In the genomic region with DNA sequence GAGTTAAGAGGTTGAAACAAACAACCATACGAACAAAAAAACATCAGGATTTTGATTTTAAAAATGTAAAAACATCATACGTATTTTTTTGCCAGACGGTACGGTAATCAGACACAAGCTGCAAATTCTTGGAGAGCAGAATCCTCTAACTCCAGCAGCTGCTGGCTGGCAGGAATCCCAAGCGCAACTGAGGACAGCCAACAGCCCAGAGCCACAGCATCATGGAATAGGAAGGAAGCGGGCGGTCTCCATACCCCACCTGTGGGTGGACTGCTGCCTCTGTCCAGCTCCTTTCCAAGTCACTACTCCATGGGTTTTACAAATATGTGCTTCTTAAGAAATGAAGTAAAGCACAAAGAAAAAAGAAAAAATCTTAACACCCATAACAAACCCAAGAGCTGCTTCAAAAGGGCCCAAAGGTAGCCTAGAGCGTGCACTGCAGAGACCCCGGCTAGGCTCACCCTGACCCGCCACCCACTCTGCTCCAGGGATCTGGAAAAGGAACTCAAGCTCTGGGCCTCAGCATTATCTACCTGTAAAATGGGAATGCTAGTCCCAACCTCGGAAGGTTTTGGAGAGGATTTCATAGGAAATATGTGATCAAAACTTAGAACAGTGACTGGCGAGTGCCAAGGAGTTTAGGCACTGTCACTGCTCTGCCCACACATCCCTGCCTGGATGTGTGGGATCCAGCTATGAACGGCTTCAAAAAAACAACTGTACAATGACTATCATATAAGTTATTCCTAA, we compare ENCODE assay signal across 29 cellular contexts. TPM values are rescaled to one million over a fixed set of nuclear protein-coding genes. Genes with fewer than 3 reads are reported as not detected.
DNase-seq lines count a peak whose midpoint lies in the region; ATAC-seq, FAIRE-seq and TF ChIP-seq lines count a peak whose summit lies in the region.
"Had no signal": no experiment of that assay in that cellular context is flagged by ENCODE, and none has a peak within 500 bp of the region (broad histone marks: within the 10 kb centered on the region; RNA-seq: fewer than 3 reads in every experiment).

No MANE protein-coding gene starts in this region.

- dilution Hi-C loops in IMR-90 (cut with HindIII; ENCODE audit: low sequenced_read_pairs, unreplicated experiment): no loop called here

- no peaks in the 10 kb centered on the region for H3K27me3 ChIP-seq in IMR-90 (ENCODE audit: control insufficient read depth, insufficient read depth, low read length)
- H3K27me3 ChIP-seq in HepG2 (ENCODE audit: control insufficient read depth in 1 of 2, insufficient read depth in 2 of 2, low read length in 2 of 2): no peaks in the 10 kb centered on the region
- H3K27me3 ChIP-seq in psoas muscle (ENCODE audit: insufficient read depth in 3 of 3, low read length in 2 of 3): no peaks in the 10 kb centered on the region
- H3K27me3 ChIP-seq: BE2C, tibial nerve had no signal

- H4K91ac ChIP-seq in IMR-90 (ENCODE audit: insufficient read depth, low read depth, low read length): no peak overlapping the region

- H3K9ac ChIP-seq in IMR-90 (ENCODE audit: low read depth, low read length) (no peak overlapping the region), HepG2 (ENCODE audit: insufficient read depth, low read depth, low read length) (no peak overlapping the region)

- POLR2A ChIA-PET in IMR-90 (lab: Charles Lee; ENCODE audit: unreplicated experiment): no interaction called here
- POLR2A ChIA-PET in HepG2 (lab: Yijun Ruan, JAX): no interaction called here

- H3K56ac ChIP-seq in IMR-90 (ENCODE audit: extremely low read depth, insufficient read depth, low read length): no peak overlapping the region

- H3K9me3 ChIP-seq in IMR-90 (ENCODE audit: control insufficient read depth, insufficient read depth, low read length): no peaks in the 10 kb centered on the region
- H3K9me3 ChIP-seq in HepG2 (ENCODE audit: low read length): no peaks in the 10 kb centered on the region
- no peaks in the 10 kb centered on the region for H3K9me3 ChIP-seq in psoas muscle
- H3K9me3 ChIP-seq: BE2C, tibial nerve had no signal

- intact Hi-C loops in IMR-90 (cut with micrococcal nuclease) (no loop called here), HepG2 (cut with micrococcal nuclease; ENCODE audit: unreplicated experiment) (no loop called here), psoas muscle (cut with DNase I) (no loop called here)
- intact Hi-C loops in activated T-helper 2 cell treated with anti-CD3 and anti-CD28 coated beads, Interferon-gamma antibody, Interleukin-2, Interleukin-4, amounts not matched to agents 10 μg/mL and 5 μg/mL and 100 μg/mL, durations not matched to agents 14 hours and 24 hours and 36 hours (cut with micrococcal nuclease): no loop called here

- no peaks in the 10 kb centered on the region for H3K27me3 Mint-ChIP-seq in activated T-helper 2 cell treated with anti-CD3 and anti-CD28 coated beads, Interferon-gamma antibody, Interleukin-2, Interleukin-4, amounts not matched to agents 10 μg/mL and 5 μg/mL and 100 μg/mL, durations not matched to agents 14 hours and 24 hours and 36 hours (ENCODE audit: low read depth)
- H3K27me3 Mint-ChIP-seq: T-cell had no signal

- H3K14ac ChIP-seq in IMR-90 (replicated peaks; ENCODE audit: low read depth, low read length): no peak overlapping the region

- whole genome bisulfite sequencing in IMR-90 (ENCODE audit: extremely low coverage in 2 of 2, insufficient read length in 1 of 2), 2 experiments: no CpG with 5 or more reads among the region's 13 CpGs
- WGBS in HepG2 (ENCODE audit: low lambda C conversion rate): 98% methylated on average over 13 of the region's 13 CpGs
- 42 to 50% (median 49%) methylated on average over 13 of the region's 13 CpGs for WGBS in psoas muscle, 3 donors

- H2BK120ac ChIP-seq in IMR-90 (ENCODE audit: low read depth, low read length): no peak overlapping the region

- H2AK5ac ChIP-seq in IMR-90 (ENCODE audit: low read depth, low read length): no peak overlapping the region

- no peak overlapping the region for H3K27ac ChIP-seq in IMR-90 (ENCODE audit: insufficient read depth, low read length)
- no peak overlapping the region for H3K27ac ChIP-seq in HepG2 (ENCODE audit: extremely low read length, insufficient read depth, low read length)
- no peak overlapping the region for H3K27ac ChIP-seq in psoas muscle
- H3K27ac ChIP-seq: epithelial cell of prostate, tibial nerve had no signal

- TF ChIP-seq CTCF in IMR-90 (conservative IDR thresholded peaks at IDR 0.05; ENCODE audit: low read depth, low read length) (no peak), fibroblast of the aortic adventitia (IDR thresholded peaks at IDR 0.05; ENCODE audit: insufficient read depth, low read length) (no peak), HepG2 (CRISPR knock-in tag; IDR thresholded peaks at IDR 0.05) (no peak), psoas muscle (IDR thresholded peaks at IDR 0.05) (no peak)

- DNase-seq in IMR-90 (peak; percentile 15), fibroblast of the aortic adventitia (ENCODE audit: low read depth) (peak; percentile 13), HepG2 (ENCODE audit: low spot score) (no peak), psoas muscle (peak; percentile 40 to 80), HuH-7.5 (ENCODE audit: low spot score) (no peak), NOMO-1 (lab: John Stamatoyannopoulos, UW; ENCODE audit: unreplicated experiment in 2 of 2) (no peak)
- no peak for DNase-seq in activated T-helper 2 cell treated with anti-CD3 and anti-CD28 coated beads, Interferon-gamma antibody, Interleukin-2, Interleukin-4, amounts not matched to agents 10 μg/mL and 5 μg/mL and 100 μg/mL, durations not matched to agents 14 hours and 24 hours and 36 hours (ENCODE audit: low spot score)
- DNase-seq: activated CD4-positive, alpha-beta T cell treated with anti-CD3 and anti-CD28 coated beads for 48 hours; activated naive CD4-positive, alpha-beta T cell treated with anti-CD3 and anti-CD28 coated beads for 36 hours; amniotic stem cell; BE2C; COR-L47; DMS79 treated with DMSO at 0.1 percent for 48 hours; natural killer cell; NCI-H1930; NCI-H2227 treated with DMSO at 0.1 percent for 48 hours; SIG-M5; stimulated activated CD4-positive, alpha-beta T cell treated with anti-CD3 and anti-CD28 coated beads, Interleukin-4, amount 100 ng/mL, for 1 hour; stimulated activated naive CD8-positive, alpha-beta T cell treated with anti-CD3 and anti-CD28 coated beads, Interleukin-15, Interleukin-2, amounts not matched to agents 100 U/mL and 50 U/mL, for 24 hours had no signal

- no peak overlapping the region for H2BK15ac ChIP-seq in IMR-90 (ENCODE audit: low read depth, low read length)

- H4K20me1 ChIP-seq in IMR-90 (ENCODE audit: insufficient read depth, low read length): peaks cover 5% of the 10 kb centered on the region; the same call in 1 of the 2 replicates
- H4K20me1 ChIP-seq in HepG2 (ENCODE audit: insufficient read depth, low read length): 0 out of 2 replicates have a peak, but pooled peaks cover 3% of the 10 kb centered on the region

- no peak overlapping the region for H3K27ac Mint-ChIP-seq in activated T-helper 2 cell treated with anti-CD3 and anti-CD28 coated beads, Interferon-gamma antibody, Interleukin-2, Interleukin-4, amounts not matched to agents 10 μg/mL and 5 μg/mL and 100 μg/mL, durations not matched to agents 14 hours and 24 hours and 36 hours
- H3K27ac Mint-ChIP-seq: activated naive CD4-positive, alpha-beta T cell treated with anti-CD3 and anti-CD28 coated beads for 36 hours; natural killer cell; T-cell had no signal

- H3K36me3 Mint-ChIP-seq in activated T-helper 2 cell treated with anti-CD3 and anti-CD28 coated beads, Interferon-gamma antibody, Interleukin-2, Interleukin-4, amounts not matched to agents 10 μg/mL and 5 μg/mL and 100 μg/mL, durations not matched to agents 14 hours and 24 hours and 36 hours (ENCODE audit: low read depth): peaks cover 9% of the 10 kb centered on the region
- H3K36me3 Mint-ChIP-seq: natural killer cell had no signal

- H3K79me1 ChIP-seq in IMR-90 (ENCODE audit: low read depth in 1 of 2, low read length in 2 of 2): peaks cover 0 to 5% of the 10 kb centered on the region in 2 experiments; a peak in 3 of 4 replicates

- H3K4me1 ChIP-seq in IMR-90 (ENCODE audit: control insufficient read depth, insufficient read depth, low read length) (peaks cover 7% of the 10 kb centered on the region), HepG2 (ENCODE audit: insufficient read depth, low read length) (peaks cover 17% of the 10 kb centered on the region), psoas muscle (peaks cover 13% of the 10 kb centered on the region)
- H3K4me1 ChIP-seq: BE2C, tibial nerve had no signal

- H3K36me3 ChIP-seq in IMR-90 (ENCODE audit: control insufficient read depth, insufficient read depth, low read length): no peaks in the 10 kb centered on the region
- H3K36me3 ChIP-seq in HepG2 (replicated peaks in 1 of 2; ENCODE audit: control insufficient read depth in 1 of 2, insufficient read depth in 2 of 2, low read length in 2 of 2): peaks cover 11 to 37% of the 10 kb centered on the region in 2 experiments; a peak in 4 of 5 replicates
- peaks cover 3 to 54% of the 10 kb centered on the region in 2 donors for H3K36me3 ChIP-seq in psoas muscle (ENCODE audit: insufficient read depth in 1 of 2, low read depth in 1 of 2)
- H3K36me3 ChIP-seq: BE2C had no signal

- ATAC-seq in IMR-90 (ENCODE audit: low read depth): no peak
- ATAC-seq in HepG2: no peak
- ATAC-seq in psoas muscle: peak in 3 of 4 donors; percentile 31 to 54 (median 47)
- no peak for ATAC-seq in HG02678 (IDR thresholded peaks at IDR 0.05; ENCODE audit: unreplicated experiment)
- ATAC-seq: GM12878; HCT116; natural killer cell; stimulated activated naive CD8-positive, alpha-beta T cell treated with anti-CD3 and anti-CD28 coated beads, Interleukin-15, Interleukin-2, amounts not matched to agents 100 U/mL and 50 U/mL, for 24 hours; T-cell had no signal

- no peak overlapping the region for H4K8ac ChIP-seq in IMR-90 (ENCODE audit: low read depth in 2 of 2, low read length in 2 of 2)

- no peak overlapping the region for H2AK9ac ChIP-seq in IMR-90 (replicated peaks; ENCODE audit: low read depth, low read length, poor library complexity)

- no peak overlapping the region for H2BK5ac ChIP-seq in IMR-90 (ENCODE audit: low read depth, low read length, poor library complexity, severe bottlenecking)

- no peak overlapping the region for H3K18ac ChIP-seq in IMR-90 (ENCODE audit: low read depth, low read length)

- H3K79me2 ChIP-seq in HepG2 (ENCODE audit: insufficient read depth, low read length): no peaks in the 10 kb centered on the region

- no peak overlapping the region for H3K4me2 ChIP-seq in IMR-90 (ENCODE audit: low read depth, low read length)
- no peak overlapping the region for H3K4me2 ChIP-seq in HepG2 (ENCODE audit: low read depth, low read length)

- no peak for FAIRE-seq in HepG2 (lab: Jason Lieb, UNC)
- FAIRE-seq: A204.1, frontal cortex, TTC549 had no signal

- no peak overlapping the region for H3K4ac ChIP-seq in IMR-90 (ENCODE audit: low read depth, low read length)

- TF ChIP-seq EP300 in HepG2 (IDR thresholded peaks at IDR 0.05; ENCODE audit: low read depth in 2 of 2, low read length in 2 of 2) (no peak), HepG2 (CRISPR knock-in tag; IDR thresholded peaks at IDR 0.05; ENCODE audit: borderline replicate concordance) (no peak)

- no peak overlapping the region for H3K4me3 Mint-ChIP-seq in activated T-helper 2 cell treated with anti-CD3 and anti-CD28 coated beads, Interferon-gamma antibody, Interleukin-2, Interleukin-4, amounts not matched to agents 10 μg/mL and 5 μg/mL and 100 μg/mL, durations not matched to agents 14 hours and 24 hours and 36 hours (ENCODE audit: low read depth)
- H3K4me3 Mint-ChIP-seq: activated naive CD4-positive, alpha-beta T cell treated with anti-CD3 and anti-CD28 coated beads for 36 hours; natural killer cell; T-cell had no signal

- CTCF ChIA-PET in IMR-90 (lab: Yijun Ruan, JAX): no interaction called here
- CTCF ChIA-PET in HepG2 (lab: Yijun Ruan, JAX; ENCODE audit: low intra/inter-chr PET ratio, low total read pairs): no interaction called here

- in situ Hi-C loops in IMR-90 (cut with MboI; ENCODE audit: low sequenced_read_pairs) (no loop called here), HepG2 (cut with HindIII; ENCODE audit: extremely low pct_ligation_motif_present, low pct_unique_long_range_greater_than_20kb) (no loop called here)

- no peak overlapping the region for H3K23ac ChIP-seq in IMR-90 (ENCODE audit: low read depth, low read length)

- TF ChIP-seq POLR2A in IMR-90 (IDR thresholded peaks at IDR 0.05; ENCODE audit: low read depth, low read length) (no peak), HepG2 (IDR thresholded peaks at IDR 0.05; ENCODE audit: insufficient read depth in 1 of 2, low read depth in 2 of 2, low read length in 2 of 2) (no peak)

- no peak overlapping the region for H4K5ac ChIP-seq in IMR-90 (ENCODE audit: low read depth, low read length)

- H2BK20ac ChIP-seq in IMR-90 (ENCODE audit: low read depth, low read length): no peak overlapping the region

- no peak for TF ChIP-seq RAD21 in IMR-90 (IDR thresholded peaks at IDR 0.05; ENCODE audit: low read length)
- TF ChIP-seq RAD21 in HepG2 (CRISPR knock-in tag; IDR thresholded peaks at IDR 0.05): no peak

- H3K9me1 ChIP-seq in IMR-90 (ENCODE audit: insufficient read depth, low read length): peaks cover 13% of the 10 kb centered on the region; the same call in 1 of the 2 replicates

- peaks cover 2% of the 10 kb centered on the region for H3K4me1 Mint-ChIP-seq in activated T-helper 2 cell treated with anti-CD3 and anti-CD28 coated beads, Interferon-gamma antibody, Interleukin-2, Interleukin-4, amounts not matched to agents 10 μg/mL and 5 μg/mL and 100 μg/mL, durations not matched to agents 14 hours and 24 hours and 36 hours (ENCODE audit: low read depth)

- H3K4me3 ChIP-seq in IMR-90 (ENCODE audit: insufficient read depth, low read depth, low read length) (no peak overlapping the region), fibroblast of the aortic adventitia (ENCODE audit: low read depth, low read length) (no peak overlapping the region), HepG2 (replicated peaks in 1 of 3; ENCODE audit: insufficient read depth in 1 of 3, low read depth in 2 of 3, low read length in 3 of 3) (no peak overlapping the region), psoas muscle (no peak overlapping the region)
- H3K4me3 ChIP-seq: GM12878, tibial nerve had no signal

- no peak overlapping the region for H2AFZ ChIP-seq in IMR-90 (replicated peaks; ENCODE audit: low read length, poor library complexity)
- no peak overlapping the region for H2AFZ ChIP-seq in HepG2 (ENCODE audit: low read length)

- no TSS peak for BruUV-seq in IMR-90 (replicated peaks; lab: Mats Ljungman, UMichigan)
- BruUV-seq in HepG2 (replicated peaks; lab: Mats Ljungman, UMichigan): no TSS peak

- H3K9me3 Mint-ChIP-seq in activated T-helper 2 cell treated with anti-CD3 and anti-CD28 coated beads, Interferon-gamma antibody, Interleukin-2, Interleukin-4, amounts not matched to agents 10 μg/mL and 5 μg/mL and 100 μg/mL, durations not matched to agents 14 hours and 24 hours and 36 hours: no peaks in the 10 kb centered on the region
- H3K9me3 Mint-ChIP-seq: activated naive CD4-positive, alpha-beta T cell treated with anti-CD3 and anti-CD28 coated beads for 36 hours; natural killer cell; T-cell had no signal

RNA-seq across cellular contexts. Expression of a gene that starts 33.4 kb away (rescaled TPM):
- 13.1 and 14.3 TPM in 2 replicates for total RNA-seq in IMR-90 (2012; rRNA removed)
- polyA plus RNA-seq in IMR-90 (2012; rRNA removed): 11.5 and 12.2 TPM in 2 replicates
- 7.3 and 7.8 TPM in 2 replicates for polyA plus RNA-seq in IMR-90 (2012; cell fraction: cytosol; rRNA removed)
- polyA plus RNA-seq in IMR-90 (2012; cell fraction: nucleus; rRNA removed; ENCODE audit: low replicate concordance): 24.3 and 25.6 TPM in 2 replicates
- total RNA-seq in fibroblast of the aortic adventitia (ENCODE audit: low replicate concordance): 9.2 and 26.7 TPM in 2 replicates
- 14.7 and 21.2 TPM in 2 replicates for total RNA-seq in HepG2 (2016; rRNA removed; fragmentation: Illumina TruSeq; extraction: Trizol)
- total RNA-seq in HepG2 (2016; cell fraction: cytosol; rRNA removed; fragmentation: Illumina TruSeq; extraction: Trizol; ENCODE audit: low read depth): 3.8 and 5.1 TPM in 2 replicates
- 14.1 and 20.6 TPM in 2 replicates for total RNA-seq in HepG2 (2016; cell fraction: insoluble cytoplasmic fraction; rRNA removed; fragmentation: Illumina TruSeq; extraction: Trizol)
- 8.3 and 8.6 TPM in 2 replicates for total RNA-seq in HepG2 (2016; cell fraction: membrane; rRNA removed; fragmentation: Illumina TruSeq; extraction: Trizol)
- total RNA-seq in HepG2 (2016; cell fraction: nucleus; rRNA removed; fragmentation: Illumina TruSeq; extraction: Trizol): 34.2 and 37.1 TPM in 2 replicates
- 17.6 and 22.1 TPM in 2 replicates for polyA plus RNA-seq in HepG2 (2011; rRNA removed)
- polyA plus RNA-seq in HepG2 (2011; cell fraction: cytosol; rRNA removed): 11.0 and 12.5 TPM in 2 replicates
- 66.1 and 66.9 TPM in 2 replicates for polyA plus RNA-seq in HepG2 (2011; cell fraction: nucleus; rRNA removed)
- 15.7 and 19.2 TPM in 2 replicates for polyA plus RNA-seq in HepG2 (2012)
- polyA plus RNA-seq in HepG2 (2016; cell fraction: cytosol; fragmentation: Illumina TruSeq; extraction: Trizol; ENCODE audit: low read depth): 1.2 TPM in 2 replicates
- 9.6 and 12.3 TPM in 2 replicates for polyA plus RNA-seq in HepG2 (2016; cell fraction: insoluble cytoplasmic fraction; fragmentation: Illumina TruSeq; extraction: Trizol; ENCODE audit: low read depth)
- polyA plus RNA-seq in HepG2 (2016; cell fraction: membrane; fragmentation: Illumina TruSeq; extraction: Trizol; ENCODE audit: low read depth): 2.8 TPM in 2 replicates
- 46.7 and 52.0 TPM in 2 replicates for polyA plus RNA-seq in HepG2 (2016; cell fraction: nucleus; fragmentation: Illumina TruSeq; extraction: Trizol; ENCODE audit: insufficient read depth, low read depth)
- 30.7 and 49.9 TPM in 2 replicates for polyA minus RNA-seq in HepG2 (2011; rRNA and poly(A)+ RNA removed; ENCODE audit: low replicate concordance)
- 19.2 and 20.2 TPM in 2 replicates for polyA minus RNA-seq in HepG2 (2011; cell fraction: cytosol; rRNA and poly(A)+ RNA removed)
- polyA minus RNA-seq in HepG2 (2011; cell fraction: nucleus; rRNA and poly(A)+ RNA removed): 69.8 and 75.6 TPM in 2 replicates
- total RNA-seq in psoas muscle: 10 to 100 TPM; 30.3 to 39.5 (median 35.9) TPM
- polyA plus RNA-seq in psoas muscle: 10 to 100 TPM; 10.6 to 20.8 (median 16.8) TPM
- total RNA-seq in activated T-helper 2 cell treated with anti-CD3 and anti-CD28 coated beads, Interferon-gamma antibody, Interleukin-2, Interleukin-4, amounts not matched to agents 10 μg/mL and 5 μg/mL and 100 μg/mL, durations not matched to agents 14 hours and 24 hours and 36 hours: 26.1 and 27.0 TPM in 2 replicates

RNA-seq across cellular contexts. Expression of a gene that starts 47.6 kb away (rescaled TPM):
- total RNA-seq in IMR-90 (2012; rRNA removed): not detected in 2 replicates
- not detected in 2 replicates for polyA plus RNA-seq in IMR-90 (2012; rRNA removed)
- not detected in 2 replicates for polyA plus RNA-seq in IMR-90 (2012; cell fraction: cytosol; rRNA removed)
- not detected in 2 replicates for polyA plus RNA-seq in IMR-90 (2012; cell fraction: nucleus; rRNA removed; ENCODE audit: low replicate concordance)
- total RNA-seq in fibroblast of the aortic adventitia (ENCODE audit: low replicate concordance): not detected in 2 replicates
- 0.36 TPM in 1 of 2 replicates, not detected in the other for total RNA-seq in HepG2 (2016; rRNA removed; fragmentation: Illumina TruSeq; extraction: Trizol)
- not detected in 2 replicates for total RNA-seq in HepG2 (2016; cell fraction: cytosol; rRNA removed; fragmentation: Illumina TruSeq; extraction: Trizol; ENCODE audit: low read depth)
- total RNA-seq in HepG2 (2016; cell fraction: insoluble cytoplasmic fraction; rRNA removed; fragmentation: Illumina TruSeq; extraction: Trizol): 0.43 TPM in 1 of 2 replicates, not detected in the other
- total RNA-seq in HepG2 (2016; cell fraction: membrane; rRNA removed; fragmentation: Illumina TruSeq; extraction: Trizol): not detected in 2 replicates
- not detected in 2 replicates for total RNA-seq in HepG2 (2016; cell fraction: nucleus; rRNA removed; fragmentation: Illumina TruSeq; extraction: Trizol)
- 0.32 and 0.63 TPM in 2 replicates for polyA plus RNA-seq in HepG2 (2011; rRNA removed)
- polyA plus RNA-seq in HepG2 (2011; cell fraction: cytosol; rRNA removed): 0.58 and 0.59 TPM in 2 replicates
- 0.42 and 0.63 TPM in 2 replicates for polyA plus RNA-seq in HepG2 (2011; cell fraction: nucleus; rRNA removed)
- polyA plus RNA-seq in HepG2 (2012): 0.09 and 1.1 TPM in 2 replicates
- not detected in 2 replicates for polyA plus RNA-seq in HepG2 (2016; cell fraction: cytosol; fragmentation: Illumina TruSeq; extraction: Trizol; ENCODE audit: low read depth)
- polyA plus RNA-seq in HepG2 (2016; cell fraction: insoluble cytoplasmic fraction; fragmentation: Illumina TruSeq; extraction: Trizol; ENCODE audit: low read depth): 0.30 TPM in 1 of 2 replicates, not detected in the other
- polyA plus RNA-seq in HepG2 (2016; cell fraction: membrane; fragmentation: Illumina TruSeq; extraction: Trizol; ENCODE audit: low read depth): not detected in 2 replicates
- polyA plus RNA-seq in HepG2 (2016; cell fraction: nucleus; fragmentation: Illumina TruSeq; extraction: Trizol; ENCODE audit: insufficient read depth, low read depth): not detected in 2 replicates
- polyA minus RNA-seq in HepG2 (2011; rRNA and poly(A)+ RNA removed; ENCODE audit: low replicate concordance): 0.12 TPM in 1 of 2 replicates, not detected in the other
- polyA minus RNA-seq in HepG2 (2011; cell fraction: cytosol; rRNA and poly(A)+ RNA removed): 1.1 TPM in 1 of 2 replicates, not detected in the other
- not detected in 2 replicates for polyA minus RNA-seq in HepG2 (2011; cell fraction: nucleus; rRNA and poly(A)+ RNA removed)
- total RNA-seq in psoas muscle: not detected
- not detected for polyA plus RNA-seq in psoas muscle
- total RNA-seq in activated T-helper 2 cell treated with anti-CD3 and anti-CD28 coated beads, Interferon-gamma antibody, Interleukin-2, Interleukin-4, amounts not matched to agents 10 μg/mL and 5 μg/mL and 100 μg/mL, durations not matched to agents 14 hours and 24 hours and 36 hours: not detected in 2 replicates
- total RNA-seq: activated naive CD4-positive, alpha-beta T cell treated with anti-CD3 and anti-CD28 coated beads for 36 hours; GM12878; natural killer cell; pulmonary artery endothelial cell; T-cell had no signal

Comparison
In these comparisons a context has a peak if more than half of its experiments do, and no peak if none do; other contexts are left out.
1. ATAC-seq: peak in psoas muscle (3 of 4); none in IMR-90 (single experiment), HepG2 (single experiment) and HG02678 (single experiment).
2. DNase-seq: peak in IMR-90 (single experiment), fibroblast of the aortic adventitia (single experiment) and psoas muscle (2 of 2); none in HepG2 (single experiment), HuH-7.5 (single experiment), activated T-helper 2 cell treated with anti-CD3 and anti-CD28 coated beads, Interferon-gamma antibody, Interleukin-2, Interleukin-4, amounts not matched to agents 10 μg/mL and 5 μg/mL and 100 μg/mL, durations not matched to agents 14 hours and 24 hours and 36 hours (single experiment) and NOMO-1 (0 of 2).